26 cellular contexts compared by ENCODE assay signal in the genomic region with DNA sequence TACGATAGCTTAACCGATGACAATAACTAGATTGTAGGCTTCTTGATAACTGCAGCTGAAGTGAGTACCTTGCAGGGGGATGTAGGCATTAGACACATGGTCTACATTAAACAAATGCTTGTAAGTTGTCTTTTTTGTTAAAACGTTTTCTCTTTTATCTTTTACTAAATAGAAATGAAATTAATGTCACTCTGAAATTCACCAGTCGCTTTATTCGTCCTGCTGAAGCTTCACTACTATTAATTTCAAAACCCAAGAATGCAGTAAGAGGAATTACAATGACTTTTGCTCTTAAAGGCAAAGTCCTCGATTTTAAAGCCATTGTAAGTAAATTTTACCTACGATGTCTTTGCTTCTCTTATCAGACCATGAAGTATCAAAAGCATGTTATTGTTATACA.
"Had no signal": no experiment of that assay in that cellular context is flagged by ENCODE, and none has a peak within 500 bp of the region (broad histone marks: within the 10 kb centered on the region; RNA-seq: fewer than 3 reads in every experiment).

No MANE protein-coding gene starts in this region.

- H3K9me3 ChIP-seq: ovary, psoas muscle, right lobe of liver, spleen, suprapubic skin, testis, tibial artery, transverse colon, upper lobe of right lung, uterus had no signal

- H3K27ac ChIP-seq: neural progenitor cell, ovary, parathyroid adenoma, psoas muscle, right lobe of liver, skin epidermis, spleen, suprapubic skin, testis, tibial artery, transverse colon, upper lobe of right lung, uterus had no signal

- DNase-seq: natural killer cell; occipital lobe; ovary; psoas muscle; right cardiac atrium; right lobe of liver; spleen; stimulated activated CD4-positive, alpha-beta T cell treated with anti-CD3 and anti-CD28 coated beads, Interleukin-12 subunit alpha, Interleukin-12 subunit beta, amount 100 ng/mL, for 4 hours; stimulated activated CD4-positive, alpha-beta T cell treated with anti-CD3 and anti-CD28 coated beads, Interleukin-1b, Interleukin-23, amount 100 ng/mL, for 48 hours; stimulated activated CD4-positive, alpha-beta T cell treated with anti-CD3 and anti-CD28 coated beads, Interleukin-4, amount 100 ng/mL, for 1 hour; stimulated activated CD4-positive, alpha-beta T cell treated with anti-CD3 and anti-CD28 coated beads, Interleukin-4, amount 100 ng/mL, for 4 hours; stimulated activated CD8-positive, alpha-beta memory T cell treated with anti-CD3 and anti-CD28 coated beads, Interleukin-4, amount 100 ng/mL, for 48 hours; stimulated activated naive CD4-positive, alpha-beta T cell; stimulated activated naive CD8-positive, alpha-beta T cell treated with anti-CD3 and anti-CD28 coated beads, Interleukin-15, amount 100 ng/mL, for 72 hours; stimulated activated naive CD8-positive, alpha-beta T cell treated with anti-CD3 and anti-CD28 coated beads, Interleukin-15, Interleukin-2, amounts not matched to agents 100 U/mL and 50 U/mL, for 24 hours; substantia nigra; testis; tibial artery; transverse colon; upper lobe of right lung; uterus had no signal

- H3K4me1 ChIP-seq: neural progenitor cell, parathyroid adenoma, psoas muscle, right lobe of liver, spleen, suprapubic skin, testis, tibial artery, transverse colon, upper lobe of right lung, uterus had no signal

- H3K9ac ChIP-seq: neural progenitor cell, parathyroid adenoma had no signal

- H3K4me2 ChIP-seq: neural progenitor cell, smooth muscle cell had no signal

- H3K36me3 ChIP-seq: neural progenitor cell, ovary, right lobe of liver, spleen, suprapubic skin, tibial artery, transverse colon, upper lobe of right lung, uterus had no signal

- H3K4me3 ChIP-seq: neural progenitor cell, ovary, psoas muscle, right lobe of liver, skin epidermis, smooth muscle cell, spleen, suprapubic skin, testis, tibial artery, transverse colon, upper lobe of right lung, uterus had no signal

- H3K79me2 ChIP-seq: parathyroid adenoma had no signal

- H3K27me3 ChIP-seq: neural progenitor cell, ovary, right lobe of liver, spleen, suprapubic skin, testis, tibial artery, transverse colon, upper lobe of right lung, uterus had no signal

- H2AFZ ChIP-seq: neural progenitor cell, parathyroid adenoma had no signal
